8 cellular contexts compared by ENCODE assay signal in the genomic region with DNA sequence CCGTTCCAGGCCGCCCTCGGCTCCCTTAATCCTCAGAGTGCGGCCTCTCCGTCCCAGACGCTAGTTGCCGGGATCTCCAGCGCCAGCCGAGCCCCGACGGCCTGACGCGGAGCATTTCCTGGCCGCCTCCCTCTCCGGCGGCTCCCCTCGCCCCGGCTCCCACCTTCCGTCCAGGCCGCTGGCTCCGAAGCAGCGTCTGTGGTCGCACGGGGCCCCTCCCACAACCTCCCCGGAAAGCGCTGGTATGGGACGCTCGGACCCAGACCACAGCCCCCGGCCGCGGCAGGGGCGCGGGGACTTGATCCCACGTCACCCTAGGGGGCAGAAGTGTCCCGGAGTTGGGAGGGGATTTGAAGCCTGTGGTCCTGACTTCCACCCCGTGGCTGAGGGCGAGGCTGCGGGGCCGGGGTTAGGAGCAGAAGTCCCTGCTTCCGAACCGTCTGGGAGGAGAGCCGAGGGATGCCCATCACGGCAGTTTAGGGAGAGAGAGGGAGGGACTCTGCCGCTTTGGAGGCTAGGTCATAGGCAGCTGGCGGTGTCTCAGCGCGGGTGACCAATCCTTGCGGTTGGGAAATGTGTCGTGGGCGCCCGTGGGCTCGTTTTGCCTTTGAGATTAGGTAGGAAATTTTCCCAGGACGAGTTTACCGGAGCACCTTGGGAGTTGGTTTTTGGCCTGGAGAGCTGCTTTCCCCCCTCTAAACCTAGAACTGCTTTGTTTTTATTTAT. TPM values are rescaled to one million over a fixed set of nuclear protein-coding genes. Genes with fewer than 3 reads are reported as not detected.
A peak's percentile ranks its signal among the peaks of the same experiment; 100 is the strongest.
DNase-seq lines count a peak whose midpoint lies in the region; ATAC-seq, FAIRE-seq and TF ChIP-seq lines count a peak whose summit lies in the region.
"Not testable (repeated sequence)": the region's sequence is repeated elsewhere in the genome, so short reads cannot be mapped to it uniquely, and the experiment has no call there.

No MANE protein-coding gene starts in this region.

- TF ChIP-seq CTCF in foreskin keratinocyte (conservative IDR thresholded peaks at IDR 0.05), result not testable (repeated sequence)

- peak overlapping the region; percentile 28 to 97 (median 86) for H3K27ac Mint-ChIP-seq in naive thymus-derived CD4-positive, alpha-beta T cell
- peak overlapping the region; percentile 98 for H3K27ac Mint-ChIP-seq in stimulated activated memory B cell treated with anti-CD40 and anti-IgM and Interleukin-4, amounts not matched to agents 10 μg/mL and 1 μg/mL and 100 μg/mL, for 72 hours

- DNase-seq in DMS79 (lab: John Stamatoyannopoulos, UW) (peak; percentile 11), HTR-8/SVneo (ENCODE audit: insufficient read length, low spot score) (peak; percentile 18), SHP77 treated with DMSO at 0.1 percent for 48 hours (lab: John Stamatoyannopoulos, UW) (peak; percentile 14), foreskin keratinocyte (peak; percentile 18 to 35)
- peak; percentile 7 for DNase-seq in activated gamma-delta T cell treated with anti-CD3 and anti-CD28 coated beads, Interleukin-2, amount 50 U/mL, for 16 hours (ENCODE audit: low read depth)
- peak in 4 of 9 donors; percentile 10 to 60 (median 32) for DNase-seq in naive thymus-derived CD4-positive, alpha-beta T cell

- peak; percentile 20 for ATAC-seq in GM21576 (IDR thresholded peaks at IDR 0.05; ENCODE audit: unreplicated experiment)
- ATAC-seq in foreskin keratinocyte, result peak; percentile 58
- ATAC-seq in naive thymus-derived CD4-positive, alpha-beta T cell, result peak; percentile 13
- peak; percentile 63 for ATAC-seq in stimulated activated memory B cell treated with anti-CD40 and anti-IgM and Interleukin-4, amounts not matched to agents 10 μg/mL and 1 μg/mL and 100 μg/mL, for 72 hours

- not testable (repeated sequence) for H3K27me3 Mint-ChIP-seq in naive thymus-derived CD4-positive, alpha-beta T cell; stimulated activated memory B cell treated with anti-CD40 and anti-IgM and Interleukin-4, amounts not matched to agents 10 μg/mL and 1 μg/mL and 100 μg/mL, for 72 hours

- peak overlapping the region; percentile 82 for H3K4me3 ChIP-seq in naive thymus-derived CD4-positive, alpha-beta T cell (ENCODE audit: low read length)

- FAIRE-seq in HTR-8/SVneo (lab: Jason Lieb, UNC), result not testable (repeated sequence)

- not testable (repeated sequence) for H3K9me3 ChIP-seq in naive thymus-derived CD4-positive, alpha-beta T cell (ENCODE audit: control insufficient read depth in 2 of 3, low read length in 3 of 3)

- peak overlapping the region; percentile 86 to 98 (median 94) for H3K4me3 Mint-ChIP-seq in naive thymus-derived CD4-positive, alpha-beta T cell
- peak overlapping the region; percentile 98 for H3K4me3 Mint-ChIP-seq in stimulated activated memory B cell treated with anti-CD40 and anti-IgM and Interleukin-4, amounts not matched to agents 10 μg/mL and 1 μg/mL and 100 μg/mL, for 72 hours

- H3K9me3 Mint-ChIP-seq in naive thymus-derived CD4-positive, alpha-beta T cell; stimulated activated memory B cell treated with anti-CD40 and anti-IgM and Interleukin-4, amounts not matched to agents 10 μg/mL and 1 μg/mL and 100 μg/mL, for 72 hours: not testable (repeated sequence)

- intact Hi-C loops in naive thymus-derived CD4-positive, alpha-beta T cell (cut with micrococcal nuclease), result loop anchor here (1.0 to 10.0 kb wide), 15 partner anchors 59 to 990 kb away; partner anchors contain the start of genes KCTD7 (in 2 of the 2), TMEM248 (in 2 of the 2), TYW1 (in 2 of the 2) and VKORC1L1 (in 1 of the 2)

- H3K4me1 Mint-ChIP-seq in naive thymus-derived CD4-positive, alpha-beta T cell, result peaks cover 23 to 68% (median 53%) of the 10 kb centered on the region in 7 donors
- H3K4me1 Mint-ChIP-seq in stimulated activated memory B cell treated with anti-CD40 and anti-IgM and Interleukin-4, amounts not matched to agents 10 μg/mL and 1 μg/mL and 100 μg/mL, for 72 hours, result peaks cover 56% of the 10 kb centered on the region

- H3K27ac ChIP-seq in foreskin keratinocyte, result peak overlapping the region; percentile 90
- H3K27ac ChIP-seq in naive thymus-derived CD4-positive, alpha-beta T cell (ENCODE audit: low read depth, low read length), result peak overlapping the region; percentile 84

- POLR2A ChIA-PET in naive thymus-derived CD4-positive, alpha-beta T cell (lab: Charles Lee), result interaction anchor here (0.6 to 1.4 kb wide), 7 partner anchors 86 to 256 kb away, joined by 3 to 6 read pairs (median 4); partner anchors contain the start of genes KCTD7 and TYW1

- H3K27me3 ChIP-seq in foreskin keratinocyte; naive thymus-derived CD4-positive, alpha-beta T cell (ENCODE audit: control insufficient read depth in 2 of 2, insufficient read depth in 2 of 2, low read length in 2 of 2): not testable (repeated sequence)

- not testable (repeated sequence) for H3K36me3 ChIP-seq in naive thymus-derived CD4-positive, alpha-beta T cell (ENCODE audit: control insufficient read depth in 2 of 3, insufficient read depth in 3 of 3, low read length in 3 of 3)

- H3K36me3 Mint-ChIP-seq in naive thymus-derived CD4-positive, alpha-beta T cell, result peaks cover 4 to 11% (median 6%) of the 10 kb centered on the region in 5 donors
- peaks cover 23% of the 10 kb centered on the region for H3K36me3 Mint-ChIP-seq in stimulated activated memory B cell treated with anti-CD40 and anti-IgM and Interleukin-4, amounts not matched to agents 10 μg/mL and 1 μg/mL and 100 μg/mL, for 72 hours

- not testable (repeated sequence) for H3K4me1 ChIP-seq in foreskin keratinocyte; naive thymus-derived CD4-positive, alpha-beta T cell (ENCODE audit: control insufficient read depth in 2 of 2, insufficient read depth in 2 of 2, low read length in 2 of 2)

- CTCF ChIA-PET in naive thymus-derived CD4-positive, alpha-beta T cell (lab: Charles Lee), result not testable (repeated sequence)

RNA-seq across cellular contexts. Expression of gene RABGEF1, which starts 0.6 kb away (rescaled TPM):
- total RNA-seq in foreskin keratinocyte, result 31.7 and 33.5 TPM in 2 replicates
- 12.3 and 15.6 TPM in 2 replicates for polyA plus RNA-seq in foreskin keratinocyte
- 10 to 100 TPM; 20.7 to 35.7 (median 22.2) TPM for total RNA-seq in naive thymus-derived CD4-positive, alpha-beta T cell
- 10 to 100 TPM; 20.5 to 21.1 TPM for polyA plus RNA-seq in naive thymus-derived CD4-positive, alpha-beta T cell

Comparison
In these comparisons a context has a peak if more than half of its experiments do, and no peak if none do; other contexts are left out.
1. ATAC-seq: peak in every context shown above with its lines; median percentile 63 in stimulated activated memory B cell treated with anti-CD40 and anti-IgM and Interleukin-4, amounts not matched to agents 10 μg/mL and 1 μg/mL and 100 μg/mL, for 72 hours; 58 in foreskin keratinocyte; 20 in GM21576; 13 in naive thymus-derived CD4-positive, alpha-beta T cell.